ENCODE assay signal across 12 cellular contexts in genomic region chr3:192914873-192915272, GRCh38. TPM values are rescaled to one million over a fixed set of nuclear protein-coding genes. Genes with fewer than 3 reads are reported as not detected.
DNase-seq lines count a peak whose midpoint lies in the region; TF ChIP-seq lines count a peak whose summit lies in the region.
"Had no signal": no experiment of that assay in that cellular context is flagged by ENCODE, and none has a peak within 500 bp of the region (broad histone marks: within the 10 kb centered on the region; RNA-seq: fewer than 3 reads in every experiment).

No MANE protein-coding gene starts in this region.

- H3K27ac Mint-ChIP-seq in T-helper 1 cell treated with Interleukin-12 subunit alpha and Interleukin-12 subunit beta and Interleukin-4 antibody, amounts not matched to agents 30 μg/mL and 1 μg/mL, for 36 hours = peak overlapping the region; percentile 19
- H3K27ac Mint-ChIP-seq: effector memory CD8-positive, alpha-beta T cell had no signal

- peaks cover 34% of the 10 kb centered on the region for H3K27me3 Mint-ChIP-seq in T-helper 1 cell treated with Interleukin-12 subunit alpha and Interleukin-12 subunit beta and Interleukin-4 antibody, amounts not matched to agents 30 μg/mL and 1 μg/mL, for 36 hours (ENCODE audit: low read depth)

- H3K36me3 ChIP-seq in HUES6 (ENCODE audit: control insufficient read depth, insufficient read depth, low read length) (no peaks in the 10 kb centered on the region), WERI-Rb-1 (no peaks in the 10 kb centered on the region), neural cell (ENCODE audit: insufficient read depth, low read length) (no peaks in the 10 kb centered on the region), uterus (no peaks in the 10 kb centered on the region)
- H3K36me3 ChIP-seq: gastrocnemius medialis had no signal

- TF ChIP-seq RAD21 in neural cell (conservative IDR thresholded peaks at IDR 0.05) = no peak

- peaks cover 43% of the 10 kb centered on the region for H3K4me1 ChIP-seq in HUES6 (ENCODE audit: control insufficient read depth, insufficient read depth, low read length)
- H3K4me1 ChIP-seq in uterus = peaks cover 0 to 6% of the 10 kb centered on the region in 2 donors

- peaks cover 31% of the 10 kb centered on the region for H3K36me3 Mint-ChIP-seq in T-helper 1 cell treated with Interleukin-12 subunit alpha and Interleukin-12 subunit beta and Interleukin-4 antibody, amounts not matched to agents 30 μg/mL and 1 μg/mL, for 36 hours (ENCODE audit: low read depth)

- H3K4me1 Mint-ChIP-seq in T-helper 1 cell treated with Interleukin-12 subunit alpha and Interleukin-12 subunit beta and Interleukin-4 antibody, amounts not matched to agents 30 μg/mL and 1 μg/mL, for 36 hours (ENCODE audit: low read depth) = peaks cover 48% of the 10 kb centered on the region

- intact Hi-C loops in uterus (cut with DNase I; ENCODE audit: low total_unique reads) = loop anchor here (10.0 kb wide), 1 partner anchor 80 kb away; no protein-coding TSS in a partner anchor

- H3K4me3 Mint-ChIP-seq in T-helper 1 cell treated with Interleukin-12 subunit alpha and Interleukin-12 subunit beta and Interleukin-4 antibody, amounts not matched to agents 30 μg/mL and 1 μg/mL, for 36 hours = peak overlapping the region; percentile 98

- peak overlapping the region; percentile 87 for H3K4me2 ChIP-seq in neural cell (ENCODE audit: low read length)

- H4K20me1 ChIP-seq in neural cell (ENCODE audit: insufficient read depth) = peaks cover 5% of the 10 kb centered on the region

- H3K9me2 ChIP-seq in neural cell (ENCODE audit: insufficient read depth, low read length) = no peaks in the 10 kb centered on the region

- TF ChIP-seq CTCF in WERI-Rb-1 (IDR thresholded peaks at IDR 0.05; ENCODE audit: low read depth, low read length) = no peak
- TF ChIP-seq CTCF in neural cell (IDR thresholded peaks at IDR 0.05; ENCODE audit: poor library complexity, severe bottlenecking) = no peak
- TF ChIP-seq CTCF in uterus (IDR thresholded peaks at IDR 0.05) = no peak

- H2AFZ ChIP-seq in neural cell (ENCODE audit: low read depth, low read length) = no peak overlapping the region

- no peak overlapping the region for H3K27ac ChIP-seq in HUES6 (ENCODE audit: low read depth, low read length)
- no peak overlapping the region for H3K27ac ChIP-seq in WERI-Rb-1
- H3K27ac ChIP-seq in neural cell (ENCODE audit: low read length) = no peak overlapping the region
- no peak overlapping the region for H3K27ac ChIP-seq in uterus
- H3K27ac ChIP-seq: gastrocnemius medialis had no signal

- H3K9me3 ChIP-seq in HUES6 (ENCODE audit: control insufficient read depth, insufficient read depth, low read depth, low read length) (no peaks in the 10 kb centered on the region), WERI-Rb-1 (ENCODE audit: severe bottlenecking) (no peaks in the 10 kb centered on the region), neural cell (ENCODE audit: low read length) (no peaks in the 10 kb centered on the region), uterus (no peaks in the 10 kb centered on the region)
- H3K9me3 ChIP-seq: gastrocnemius medialis had no signal

- H3K9me3 Mint-ChIP-seq in T-helper 1 cell treated with Interleukin-12 subunit alpha and Interleukin-12 subunit beta and Interleukin-4 antibody, amounts not matched to agents 30 μg/mL and 1 μg/mL, for 36 hours = no peaks in the 10 kb centered on the region
- H3K9me3 Mint-ChIP-seq: effector memory CD8-positive, alpha-beta T cell had no signal

- peaks cover 59% of the 10 kb centered on the region for H3K79me2 ChIP-seq in neural cell (replicated peaks; ENCODE audit: insufficient read depth, low read length)

- no peak overlapping the region for H3K9ac ChIP-seq in HUES6 (ENCODE audit: low read length)
- H3K9ac ChIP-seq in neural cell (ENCODE audit: low read length) = peak overlapping the region; percentile 40

- peak overlapping the region; percentile 100 for H3K4me3 ChIP-seq in HUES6 (ENCODE audit: low read depth, low read length)
- no peak overlapping the region for H3K4me3 ChIP-seq in WERI-Rb-1 (ENCODE audit: low read depth, low read length)
- H3K4me3 ChIP-seq in neural cell (ENCODE audit: low read length) = peak overlapping the region; percentile 88
- H3K4me3 ChIP-seq in uterus = no peak overlapping the region
- H3K4me3 ChIP-seq: gastrocnemius medialis had no signal

- TF ChIP-seq EP300 in neural cell (conservative IDR thresholded peaks at IDR 0.05; ENCODE audit: poor library complexity, severe bottlenecking) = no peak

- peaks cover 4% of the 10 kb centered on the region for H3F3A ChIP-seq in neural cell (ENCODE audit: insufficient read depth, low read length, poor library complexity, severe bottlenecking)

- DNase-seq in T-helper 1 cell (no peak), WERI-Rb-1 (peak; percentile 21), uterus (no peak), midbrain (lab: John Stamatoyannopoulos, UW) (no peak)
- DNase-seq in stimulated activated naive CD4-positive, alpha-beta T cell treated with Interleukin-2 at 50 U/mL for 16 hours (lab: John Stamatoyannopoulos, UW) = no peak
- DNase-seq: DND-41; effector memory CD8-positive, alpha-beta T cell; gastrocnemius medialis; stimulated activated CD4-positive, alpha-beta T cell treated with anti-CD3 and anti-CD28 coated beads, Interleukin-12 subunit alpha, Interleukin-12 subunit beta, amount 100 ng/mL, for 4 hours had no signal

- no peak for TF ChIP-seq POLR2A in uterus (IDR thresholded peaks at IDR 0.05)

- H3K27me3 ChIP-seq in HUES6 (ENCODE audit: control insufficient read depth, insufficient read depth, low read length) (no peaks in the 10 kb centered on the region), WERI-Rb-1 (ENCODE audit: insufficient read depth, low read depth, severe bottlenecking) (no peaks in the 10 kb centered on the region), neural cell (ENCODE audit: insufficient read depth, low read depth, low read length) (no peaks in the 10 kb centered on the region), uterus (no peaks in the 10 kb centered on the region)
- H3K27me3 ChIP-seq: gastrocnemius medialis had no signal

TF ChIP-seq in neural cell, 6 proteins besides CTCF, POLR2A, EP300 and RAD21:
- TF ChIP-seq REST (IDR thresholded peaks at IDR 0.05; ENCODE audit: borderline replicate concordance) (no peak), EZH2 (IDR thresholded peaks at IDR 0.05; ENCODE audit: borderline replicate concordance, insufficient read depth, low read length, poor library complexity, severe bottlenecking) (no peak), MXI1 (conservative IDR thresholded peaks at IDR 0.05; ENCODE audit: poor library complexity, severe bottlenecking) (no peak), SMC3 (conservative IDR thresholded peaks at IDR 0.05; ENCODE audit: poor library complexity) (no peak), TAF1 (IDR thresholded peaks at IDR 0.05; ENCODE audit: low read depth) (no peak), POLR2AphosphoS5 (IDR thresholded peaks at IDR 0.05) (no peak)
TF ChIP-seq in neural cell: peak in this region for 0.

RNA-seq across cellular contexts. Expression of gene MB21D2, which starts 2.8 kb away (rescaled TPM):
- polyA plus RNA-seq in neural cell = 32.8 and 39.0 TPM in 2 replicates
- 96.0 and 101 TPM in 2 replicates for polyA minus RNA-seq in neural cell
- total RNA-seq in uterus = 10 to 100 TPM in 2 of 4 donors, 1 to 10 TPM in 2; 5.0 to 21.8 (median 11.9) TPM

Comparison
In these comparisons a context has a peak if more than half of its experiments do, and no peak if none do; other contexts are left out.
1. H3K4me3 ChIP-seq: peak in HUES6 (single experiment) and neural cell (single experiment); none in WERI-Rb-1 (single experiment) and uterus (0 of 2).